Comparison of ENCODE assay signal across 19 cellular contexts in genomic region chr5:39019231-39019630, GRCh38. TPM values are rescaled to one million over a fixed set of nuclear protein-coding genes. Genes with fewer than 3 reads are reported as not detected.
DNase-seq lines count a peak whose midpoint lies in the region; ATAC-seq and TF ChIP-seq lines count a peak whose summit lies in the region.
"Had no signal": no experiment of that assay in that cellular context is flagged by ENCODE, and none has a peak within 500 bp of the region (broad histone marks: within the 10 kb centered on the region; RNA-seq: fewer than 3 reads in every experiment).

No MANE protein-coding gene starts in this region.

- no peaks in the 10 kb centered on the region for H3K9me2 ChIP-seq in OCI-LY7 (ENCODE audit: insufficient read depth, low read length)

- no TSS peak for BruUV-seq in OCI-LY7 (replicated peaks; lab: Mats Ljungman, UMichigan)

- DNase-seq in natural killer cell (no peak), WERI-Rb-1 (peak; percentile 16), foreskin fibroblast (peak; percentile 36 to 66), type B pancreatic cell (ENCODE audit: extremely low spot score, unreplicated experiment) (no peak), NCI-H1417 (lab: John Stamatoyannopoulos, UW) (no peak), OCI-LY7 (ENCODE audit: low spot score) (no peak), RWPE1 (ENCODE audit: low spot score) (no peak)
- DNase-seq in natural killer cell treated with Interleukin-12 subunit alpha and Interleukin-12 subunit beta and Interleukin-15 and Interleukin-18, amount 100 ng/mL, for 72 hours (ENCODE audit: low spot score): no peak
- DNase-seq: CD8-positive, alpha-beta memory T cell; DND-41; Karpas-422; NCI-H1436 treated with DMSO at 0.1 percent for 48 hours; NCI-H2029; NCI-H345; NCI-H524 treated with DMSO at 0.1 percent for 48 hours; PC-3; SJCRH30 had no signal

- no peak for TF ChIP-seq CTCF in natural killer cell (IDR thresholded peaks at IDR 0.05)
- no peak for TF ChIP-seq CTCF in WERI-Rb-1 (IDR thresholded peaks at IDR 0.05; ENCODE audit: low read depth, low read length)
- no peak for TF ChIP-seq CTCF in foreskin fibroblast (IDR thresholded peaks at IDR 0.05; ENCODE audit: low read depth, low read length)
- no peak for TF ChIP-seq CTCF in type B pancreatic cell (conservative IDR thresholded peaks at IDR 0.05)
- TF ChIP-seq CTCF in OCI-LY7 (conservative IDR thresholded peaks at IDR 0.05; ENCODE audit: low read length): no peak
- no peak for TF ChIP-seq CTCF in RWPE1 (conservative IDR thresholded peaks at IDR 0.05; ENCODE audit: low read depth)

- no peaks in the 10 kb centered on the region; the same call in 1 of the 2 replicates for H4K20me1 ChIP-seq in OCI-LY7 (ENCODE audit: insufficient read depth, low read length)

- no peak overlapping the region for H3K4me3 ChIP-seq in WERI-Rb-1 (ENCODE audit: low read depth, low read length)
- no peak overlapping the region for H3K4me3 ChIP-seq in foreskin fibroblast (ENCODE audit: low read depth in 1 of 2, low read length in 2 of 2)
- H3K4me3 ChIP-seq in OCI-LY7 (ENCODE audit: low read depth, low read length, poor library complexity, severe bottlenecking): no peak overlapping the region
- H3K4me3 ChIP-seq: BLaER1, SJCRH30 had no signal

- H3K4me2 ChIP-seq in OCI-LY7 (ENCODE audit: low read length): no peak overlapping the region
- H3K4me2 ChIP-seq: BLaER1 had no signal

- intact Hi-C loops in natural killer cell (cut with micrococcal nuclease) (no loop called here), OCI-LY7 (cut with micrococcal nuclease; ENCODE audit: unreplicated experiment) (no loop called here)

- H3K36me3 ChIP-seq in WERI-Rb-1: peaks cover 5% of the 10 kb centered on the region
- H3K36me3 ChIP-seq in OCI-LY7 (ENCODE audit: insufficient read depth, low read length): peaks cover 23% of the 10 kb centered on the region

- H2AFZ ChIP-seq in OCI-LY7 (ENCODE audit: low read length): no peak overlapping the region

- ATAC-seq in natural killer cell: no peak
- ATAC-seq in natural killer cell treated with Interleukin-12 subunit alpha and Interleukin-12 subunit beta and Interleukin-15 and Interleukin-18, amount 100 ng/mL, for 72 hours: no peak
- ATAC-seq: PC-3 had no signal

- no peaks in the 10 kb centered on the region for H3K9me3 Mint-ChIP-seq in natural killer cell
- no peaks in the 10 kb centered on the region for H3K9me3 Mint-ChIP-seq in natural killer cell treated with Interleukin-12 subunit alpha and Interleukin-12 subunit beta and Interleukin-15 and Interleukin-18, amount 100 ng/mL, for 72 hours
- H3K9me3 Mint-ChIP-seq in type B pancreatic cell: no peaks in the 10 kb centered on the region
- H3K9me3 Mint-ChIP-seq: CD8-positive, alpha-beta memory T cell; IgD-negative memory B cell had no signal

- H3K4me1 Mint-ChIP-seq in natural killer cell (peaks cover 71 to 81% of the 10 kb centered on the region in 2 donors), type B pancreatic cell (ENCODE audit: unreplicated experiment) (peaks cover 27% of the 10 kb centered on the region)
- peaks cover 45 to 73% of the 10 kb centered on the region in 2 donors for H3K4me1 Mint-ChIP-seq in natural killer cell treated with Interleukin-12 subunit alpha and Interleukin-12 subunit beta and Interleukin-15 and Interleukin-18, amount 100 ng/mL, for 72 hours (ENCODE audit: low read depth in 2 of 2)

- H3K36me3 Mint-ChIP-seq in natural killer cell (peaks cover 7% of the 10 kb centered on the region), type B pancreatic cell (peaks cover 22% of the 10 kb centered on the region)
- peaks cover 18% of the 10 kb centered on the region for H3K36me3 Mint-ChIP-seq in natural killer cell treated with Interleukin-12 subunit alpha and Interleukin-12 subunit beta and Interleukin-15 and Interleukin-18, amount 100 ng/mL, for 72 hours

- H3K27ac Mint-ChIP-seq in natural killer cell: peak overlapping the region; percentile 50 to 71
- H3K27ac Mint-ChIP-seq in natural killer cell treated with Interleukin-12 subunit alpha and Interleukin-12 subunit beta and Interleukin-15 and Interleukin-18, amount 100 ng/mL, for 72 hours: peak overlapping the region in 1 of 2 donors; percentile 72
- H3K27ac Mint-ChIP-seq in type B pancreatic cell: no peak overlapping the region
- H3K27ac Mint-ChIP-seq: IgD-negative memory B cell had no signal

- CTCF ChIA-PET in OCI-LY7 (lab: Charles Lee; ENCODE audit: unreplicated experiment): no interaction called here
- CTCF ChIA-PET in RWPE1 (lab: Yijun Ruan, JAX): no interaction called here

- POLR2A ChIA-PET in OCI-LY7 (lab: Charles Lee) (no interaction called here), RWPE1 (lab: Yijun Ruan, JAX; ENCODE audit: low non-redundant PET) (no interaction called here)

- H3K4me1 ChIP-seq in OCI-LY7 (ENCODE audit: insufficient read depth, low read length, poor library complexity, severe bottlenecking): no peaks in the 10 kb centered on the region
- H3K4me1 ChIP-seq: BLaER1, SJCRH30 had no signal

- no peaks in the 10 kb centered on the region for H3K27me3 ChIP-seq in WERI-Rb-1 (ENCODE audit: insufficient read depth, low read depth, severe bottlenecking)
- H3K27me3 ChIP-seq: BLaER1, SJCRH30 had no signal

- no peaks in the 10 kb centered on the region for H3K79me2 ChIP-seq in OCI-LY7 (ENCODE audit: insufficient read depth, low read depth, low read length)

- H3K4me3 Mint-ChIP-seq in natural killer cell: no peak overlapping the region
- no peak overlapping the region for H3K4me3 Mint-ChIP-seq in natural killer cell treated with Interleukin-12 subunit alpha and Interleukin-12 subunit beta and Interleukin-15 and Interleukin-18, amount 100 ng/mL, for 72 hours
- no peak overlapping the region for H3K4me3 Mint-ChIP-seq in type B pancreatic cell
- H3K4me3 Mint-ChIP-seq: CD8-positive, alpha-beta memory T cell; IgD-negative memory B cell had no signal

- H3K27ac ChIP-seq in WERI-Rb-1 (peak overlapping the region; percentile 31), OCI-LY7 (ENCODE audit: low read depth, low read length, poor library complexity, severe bottlenecking) (no peak overlapping the region), RWPE1 (no peak overlapping the region)
- H3K27ac ChIP-seq: BLaER1, SJCRH30 had no signal

- H3K9me3 ChIP-seq in WERI-Rb-1 (ENCODE audit: severe bottlenecking) (no peaks in the 10 kb centered on the region), OCI-LY7 (ENCODE audit: low read length) (no peaks in the 10 kb centered on the region)
- H3K9me3 ChIP-seq: SJCRH30 had no signal

- no peaks in the 10 kb centered on the region for H3K27me3 Mint-ChIP-seq in natural killer cell (ENCODE audit: low read depth in 2 of 2)
- no peaks in the 10 kb centered on the region for H3K27me3 Mint-ChIP-seq in natural killer cell treated with Interleukin-12 subunit alpha and Interleukin-12 subunit beta and Interleukin-15 and Interleukin-18, amount 100 ng/mL, for 72 hours
- H3K27me3 Mint-ChIP-seq in type B pancreatic cell: no peaks in the 10 kb centered on the region
- H3K27me3 Mint-ChIP-seq: CD8-positive, alpha-beta memory T cell; IgD-negative memory B cell had no signal

RNA-seq across cellular contexts. Expression of gene RICTOR, which starts 55.0 kb away (rescaled TPM):
- total RNA-seq in natural killer cell (100 to 1,000 TPM; 103 to 105 (median 103) TPM), type B pancreatic cell (ENCODE audit: low replicate concordance) (30.1 and 31.8 TPM in 2 replicates), OCI-LY7 (2022) (22.9 and 23.1 TPM in 2 replicates)
- 10 to 100 TPM; 42.7 to 51.0 TPM for total RNA-seq in natural killer cell treated with Interleukin-12 subunit alpha and Interleukin-12 subunit beta and Interleukin-15 and Interleukin-18, amount 100 ng/mL, for 72 hours
- total RNA-seq in OCI-LY7 (2014; rRNA removed; shearing (Covaris generic)): 10.9 and 13.1 TPM in 2 replicates

Comparison
In these comparisons a context has a peak if more than half of its experiments do, and no peak if none do; other contexts are left out.
1. DNase-seq: peak in WERI-Rb-1 (single experiment) and foreskin fibroblast (2 of 2); none in natural killer cell (single experiment), natural killer cell treated with Interleukin-12 subunit alpha and Interleukin-12 subunit beta and Interleukin-15 and Interleukin-18, amount 100 ng/mL, for 72 hours (single experiment), type B pancreatic cell (single experiment), NCI-H1417 (0 of 3), OCI-LY7 (single experiment) and RWPE1 (single experiment).